ENCODE assay signal across 20 cellular contexts in genomic region chr2:158796606-158797005, GRCh38. TPM values are rescaled to one million over a fixed set of nuclear protein-coding genes. Genes with fewer than 3 reads are reported as not detected.
DNase-seq lines count a peak whose midpoint lies in the region; ATAC-seq and TF ChIP-seq lines count a peak whose summit lies in the region.
"Had no signal": no experiment of that assay in that cellular context is flagged by ENCODE, and none has a peak within 500 bp of the region (broad histone marks: within the 10 kb centered on the region; RNA-seq: fewer than 3 reads in every experiment).

No MANE protein-coding gene starts in this region.

- H3K4me2 ChIP-seq in OCI-LY1 (ENCODE audit: low read length) (peak overlapping the region; percentile 42; the same call in 1 of the 2 replicates), mesendoderm (ENCODE audit: low read length) (no peak overlapping the region)
- H3K4me2 ChIP-seq: A549 had no signal

- no peak overlapping the region for H3K27ac ChIP-seq in A673 (ENCODE audit: low read depth, low read length, poor library complexity, severe bottlenecking)
- H3K27ac ChIP-seq in OCI-LY1 (ENCODE audit: low read depth, low read length, poor library complexity, severe bottlenecking): peak overlapping the region; percentile 32
- no peak overlapping the region for H3K27ac ChIP-seq in mesendoderm (ENCODE audit: low read depth, low read length)
- no peak overlapping the region for H3K27ac ChIP-seq in right lobe of liver
- H3K27ac ChIP-seq: A549, C4-2B, SJSA1 had no signal

- H3F3A ChIP-seq in OCI-LY1 (ENCODE audit: insufficient read depth, low read length): no peaks in the 10 kb centered on the region

- TF ChIP-seq CTCF in A673 (conservative IDR thresholded peaks at IDR 0.05; ENCODE audit: low read depth, low read length): no peak
- no peak for TF ChIP-seq CTCF in OCI-LY1 (IDR thresholded peaks at IDR 0.05; ENCODE audit: low read length)
- TF ChIP-seq CTCF in right lobe of liver (IDR thresholded peaks at IDR 0.05): no peak

- ATAC-seq in right lobe of liver: no peak
- ATAC-seq: A549 had no signal

- H3K4ac ChIP-seq in mesendoderm (ENCODE audit: low read depth, low read length): no peak overlapping the region

- peaks cover 25% of the 10 kb centered on the region for H3K4me1 ChIP-seq in A673 (ENCODE audit: insufficient read depth, low read length, poor library complexity, severe bottlenecking)
- H3K4me1 ChIP-seq in OCI-LY1 (ENCODE audit: insufficient read depth, low read length, severe bottlenecking): peaks cover 16% of the 10 kb centered on the region
- H3K4me1 ChIP-seq in mesendoderm (ENCODE audit: control insufficient read depth, low read depth, low read length): peaks cover 6% of the 10 kb centered on the region
- peaks cover 0 to 8% (median 3%) of the 10 kb centered on the region in 4 donors for H3K4me1 ChIP-seq in right lobe of liver
- H3K4me1 ChIP-seq: A549, SJSA1 had no signal

- no peak for TF ChIP-seq POLR2A in right lobe of liver (IDR thresholded peaks at IDR 0.05)

- intact Hi-C loops in A673 (cut with micrococcal nuclease; ENCODE audit: unreplicated experiment) (no loop called here), right lobe of liver (cut with DNase I) (no loop called here)

- no peak overlapping the region for H2BK120ac ChIP-seq in mesendoderm (ENCODE audit: low read depth, low read length)

- H3K4me3 ChIP-seq in A673 (ENCODE audit: low read depth, low read length, poor library complexity, severe bottlenecking) (no peak overlapping the region), OCI-LY1 (ENCODE audit: low read depth, low read length, poor library complexity, severe bottlenecking) (peak overlapping the region; percentile 53), mesendoderm (ENCODE audit: low read length) (no peak overlapping the region), right lobe of liver (no peak overlapping the region)
- H3K4me3 ChIP-seq: A549, MG63, SJSA1 had no signal

- H3K9ac ChIP-seq in OCI-LY1 (ENCODE audit: low read length) (peak overlapping the region; percentile 5; the same call in 1 of the 2 replicates), mesendoderm (ENCODE audit: low read length) (no peak overlapping the region)

- H3K18ac ChIP-seq in mesendoderm (ENCODE audit: low read length): no peak overlapping the region

- no TSS peak for BruUV-seq in A673 (replicated peaks; lab: Mats Ljungman, UMichigan)

- H3K27me3 ChIP-seq in A673 (replicated peaks; ENCODE audit: insufficient read depth, low read depth, low read length, poor library complexity) (no peaks in the 10 kb centered on the region), OCI-LY1 (ENCODE audit: insufficient read depth, low read length) (no peaks in the 10 kb centered on the region), mesendoderm (ENCODE audit: insufficient read depth, low read length, poor library complexity) (no peaks in the 10 kb centered on the region), right lobe of liver (no peaks in the 10 kb centered on the region)
- H3K27me3 ChIP-seq: MG63 had no signal

- no peaks in the 10 kb centered on the region for H3K36me3 ChIP-seq in A673 (ENCODE audit: insufficient read depth, low read length, poor library complexity, severe bottlenecking)
- no peaks in the 10 kb centered on the region for H3K36me3 ChIP-seq in OCI-LY1 (ENCODE audit: insufficient read depth, low read length)
- H3K36me3 ChIP-seq in mesendoderm (ENCODE audit: control insufficient read depth, insufficient read depth, low read length): no peaks in the 10 kb centered on the region
- no peaks in the 10 kb centered on the region for H3K36me3 ChIP-seq in right lobe of liver
- H3K36me3 ChIP-seq: MG63, SJSA1 had no signal

- DNase-seq in A673 (ENCODE audit: low spot score): peak; percentile 26
- peak; percentile 77 for DNase-seq in NCI-H1105 (lab: John Stamatoyannopoulos, UW)
- peak; percentile 30 for DNase-seq in mesendoderm
- DNase-seq in NCI-H1694 treated with DMSO at 0.1 percent for 48 hours (lab: John Stamatoyannopoulos, UW): no peak
- DNase-seq in AG08395 (ENCODE audit: low spot score): no peak
- no peak for DNase-seq in right lobe of liver
- DNase-seq: EL, HFFc6, IMR-90, Karpas-422, MG63, NCI-H1092 treated with DMSO at 0.1 percent for 48 hours, NCI-H1930, NCI-H510A, SW 1271 had no signal

- CTCF ChIA-PET in A673 (lab: Charles Lee): interaction anchor here (0.7 kb wide), 1 partner anchor 591 kb away, joined by 3 read pairs; no protein-coding TSS in a partner anchor

- no peak overlapping the region for H3K56ac ChIP-seq in mesendoderm (ENCODE audit: low read length)

- H3K9me3 ChIP-seq in A673 (ENCODE audit: low read depth, low read length, poor library complexity, severe bottlenecking) (no peaks in the 10 kb centered on the region), OCI-LY1 (ENCODE audit: low read length) (no peaks in the 10 kb centered on the region), right lobe of liver (no peaks in the 10 kb centered on the region)
- H3K9me3 ChIP-seq: A549, MG63, SJSA1 had no signal

- no peak overlapping the region for H4K8ac ChIP-seq in mesendoderm (ENCODE audit: low read depth, low read length)

- H3K79me2 ChIP-seq in OCI-LY1 (ENCODE audit: insufficient read depth, low read length) (no peaks in the 10 kb centered on the region), mesendoderm (ENCODE audit: control insufficient read depth, insufficient read depth, low read length) (no peaks in the 10 kb centered on the region)

- H4K20me1 ChIP-seq in OCI-LY1 (ENCODE audit: insufficient read depth, low read length): no peaks in the 10 kb centered on the region

- no peak overlapping the region for H2AK5ac ChIP-seq in mesendoderm (ENCODE audit: low read length)

- H2BK5ac ChIP-seq in mesendoderm (ENCODE audit: low read length): no peak overlapping the region

- POLR2A ChIA-PET in A673 (lab: Charles Lee; ENCODE audit: low non-redundant PET): no interaction called here

- no peak overlapping the region for H2AFZ ChIP-seq in OCI-LY1 (ENCODE audit: low read length)

- H4K5ac ChIP-seq in mesendoderm (ENCODE audit: low read length): no peak overlapping the region

- no peak overlapping the region for H3K23ac ChIP-seq in mesendoderm (ENCODE audit: low read length)

- WGBS in mesendoderm (ENCODE audit: extremely low coverage, insufficient coverage, low lambda C conversion rate): no CpG with 5 or more reads among the region's 2 CpGs
- WGBS in right lobe of liver (ENCODE audit: insufficient coverage, low coverage, low lambda C conversion rate, missing lambda C conversion rate): 73% methylated on average over 2 of the region's 2 CpGs

- H3K79me1 ChIP-seq in mesendoderm (ENCODE audit: low read length): no peaks in the 10 kb centered on the region

- H2BK15ac ChIP-seq in mesendoderm (replicated peaks; ENCODE audit: low read depth): no peak overlapping the region

- no peaks in the 10 kb centered on the region for H3K9me2 ChIP-seq in OCI-LY1 (ENCODE audit: low read depth, low read length)

RNA-seq across cellular contexts. Expression of gene DAPL1, which starts 1.5 kb away (rescaled TPM):
- total RNA-seq in A673 (2021) (0.80 and 1.4 TPM in 2 replicates), right lobe of liver (not detected)
- not detected for polyA plus RNA-seq in mesendoderm (2013, experiment 1 of 2)
- polyA plus RNA-seq in mesendoderm (2013, experiment 2 of 2): not detected
- total RNA-seq: HFFc6, HT1080, IMR-90, SJSA1 had no signal
- polyA plus RNA-seq: A549, IMR-90 had no signal

Comparison
In these comparisons a context has a peak if more than half of its experiments do, and no peak if none do; other contexts are left out.
1. DNase-seq: peak in A673 (single experiment), NCI-H1105 (single experiment) and mesendoderm (single experiment); none in NCI-H1694 treated with DMSO at 0.1 percent for 48 hours (single experiment), AG08395 (single experiment) and right lobe of liver (0 of 3).